Comparison of ENCODE assay signal across 26 cellular contexts in the genomic region with DNA sequence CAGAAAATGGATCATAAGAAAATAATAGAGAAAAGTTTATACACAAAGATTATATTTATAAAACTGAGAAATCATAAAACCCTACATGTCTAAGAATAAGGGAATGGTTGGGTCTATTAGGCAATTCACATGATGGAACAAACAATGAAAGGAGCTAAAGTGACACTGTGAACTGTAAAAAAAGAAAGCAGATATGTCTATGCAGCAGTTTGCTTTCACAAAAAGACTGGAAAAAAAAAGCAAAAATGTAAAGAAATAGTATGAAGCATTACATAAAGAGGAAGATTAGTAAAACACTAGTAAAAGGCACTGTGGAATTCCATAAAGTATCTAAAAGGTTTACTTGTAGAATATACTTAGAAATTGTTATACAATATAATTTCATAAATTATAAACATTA.
"Had no signal": no experiment of that assay in that cellular context is flagged by ENCODE, and none has a peak within 500 bp of the region (broad histone marks: within the 10 kb centered on the region; RNA-seq: fewer than 3 reads in every experiment).

No MANE protein-coding gene starts in this region.

- H3K36me3 ChIP-seq: colonic mucosa, gastrocnemius medialis had no signal

- ATAC-seq: effector memory CD8-positive, alpha-beta T cell; esophagus mucosa; gastrocnemius medialis; heart right ventricle; left cardiac atrium; left lung; left ventricle myocardium superior; lower lobe of right lung had no signal

- H3K27me3 Mint-ChIP-seq: dendritic cell treated with granulocyte-macrophage colony-stimulating factor and Interleukin-4, amounts not matched to agents 40 ng/mL and 50 ng/mL, for 4 days; effector memory CD8-positive, alpha-beta T cell had no signal

- H3K27ac ChIP-seq: colonic mucosa, epithelial cell of prostate, esophagus squamous epithelium, gastrocnemius medialis, heart right ventricle, left lung, lower lobe of right lung had no signal

- H3K4me3 Mint-ChIP-seq: dendritic cell treated with granulocyte-macrophage colony-stimulating factor and Interleukin-4, amounts not matched to agents 40 ng/mL and 50 ng/mL, for 4 days; effector memory CD8-positive, alpha-beta T cell; endodermal cell had no signal

- H3K27me3 ChIP-seq: colonic mucosa, esophagus squamous epithelium, gastrocnemius medialis, heart right ventricle, left lung had no signal

- DNase-seq: colonic mucosa; cortex of kidney; effector CD8-positive, alpha-beta T cell; effector memory CD8-positive, alpha-beta T cell; endodermal cell; erythroblast; esophagus squamous epithelium; foreskin fibroblast; foreskin melanocyte; gastrocnemius medialis; glutamatergic neuron; head of caudate nucleus; heart right ventricle; hippocampal formation; left cardiac atrium; left lung; left ventricle myocardium superior; lower lobe of right lung; mesenchymal stem cell; midbrain had no signal

- FAIRE-seq: endometrium, islet of Langerhans, keratinocyte had no signal

- H3K27ac Mint-ChIP-seq: dendritic cell treated with granulocyte-macrophage colony-stimulating factor and Interleukin-4, amounts not matched to agents 40 ng/mL and 50 ng/mL, for 4 days; effector memory CD8-positive, alpha-beta T cell; endodermal cell had no signal

- H3K4me1 ChIP-seq: colonic mucosa, esophagus squamous epithelium, gastrocnemius medialis, left lung, lower lobe of right lung had no signal

- H3K9me3 ChIP-seq: colonic mucosa, esophagus squamous epithelium, gastrocnemius medialis, heart right ventricle, left lung, lower lobe of right lung had no signal

- H3K9me3 Mint-ChIP-seq: dendritic cell treated with granulocyte-macrophage colony-stimulating factor and Interleukin-4, amounts not matched to agents 40 ng/mL and 50 ng/mL, for 4 days; effector memory CD8-positive, alpha-beta T cell; endodermal cell had no signal

- H3K4me3 ChIP-seq: colonic mucosa, esophagus squamous epithelium, gastrocnemius medialis, heart right ventricle, left lung, lower lobe of right lung had no signal
